ENCODE assay signal across 28 cellular contexts in the genomic region with DNA sequence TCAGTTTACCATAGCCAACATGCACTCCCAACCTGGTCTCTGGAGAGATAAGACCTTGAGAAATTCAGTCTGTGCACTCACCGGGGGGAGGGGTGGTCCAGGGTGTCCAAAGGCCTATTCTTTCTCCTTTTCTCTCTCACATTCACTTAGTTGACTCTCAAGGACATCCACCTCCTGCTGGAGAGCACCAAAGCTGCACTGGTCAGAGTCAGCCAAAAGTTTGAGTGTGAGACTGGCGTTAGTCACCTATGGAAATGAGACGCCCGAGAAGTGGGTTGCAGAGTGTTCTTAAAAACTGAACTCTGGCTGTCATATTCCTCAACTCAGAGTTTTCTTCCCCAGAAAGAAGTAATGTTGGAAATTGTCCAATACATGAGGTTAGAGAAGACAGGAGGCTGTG. TPM values are rescaled to one million over a fixed set of nuclear protein-coding genes. Genes with fewer than 3 reads are reported as not detected.
"Had no signal": no experiment of that assay in that cellular context is flagged by ENCODE, and none has a peak within 500 bp of the region (broad histone marks: within the 10 kb centered on the region; RNA-seq: fewer than 3 reads in every experiment).

No MANE protein-coding gene starts in this region.

- H3K27ac ChIP-seq: brain microvascular endothelial cell, VCaP had no signal

- H3K27me3 Mint-ChIP-seq: activated CD8-positive, alpha-beta T cell treated with anti-CD3 and anti-CD28 coated beads for 36 hours; activated naive CD4-positive, alpha-beta T cell treated with anti-CD3 and anti-CD28 coated beads, Interleukin-2, amount 10 ng/mL, durations not matched to agents 7 days and 5 days; activated naive CD8-positive, alpha-beta T cell treated with anti-CD3 and anti-CD28 coated beads for 36 hours had no signal

- H3K27ac Mint-ChIP-seq: activated CD8-positive, alpha-beta T cell treated with anti-CD3 and anti-CD28 coated beads for 36 hours; activated naive CD4-positive, alpha-beta T cell treated with anti-CD3 and anti-CD28 coated beads, Interleukin-2, amount 10 ng/mL, durations not matched to agents 7 days and 5 days; activated naive CD8-positive, alpha-beta T cell treated with anti-CD3 and anti-CD28 coated beads for 36 hours; activated T-cell treated with anti-CD3 and anti-CD28 coated beads, Interleukin-2, amount 50 U/mL, for 72 hours; activated T-helper 2 cell treated with anti-CD3 and anti-CD28 coated beads, Interferon-gamma antibody, Interleukin-2, Interleukin-4, amounts not matched to agents 10 μg/mL and 5 μg/mL and 100 μg/mL, durations not matched to agents 14 hours and 24 hours and 36 hours; T-cell had no signal

- H3K36me3 Mint-ChIP-seq: activated naive CD4-positive, alpha-beta T cell treated with anti-CD3 and anti-CD28 coated beads, Interleukin-2, amount 10 ng/mL, durations not matched to agents 7 days and 5 days; activated naive CD8-positive, alpha-beta T cell treated with anti-CD3 and anti-CD28 coated beads for 36 hours; T-cell had no signal

- H3K9me3 Mint-ChIP-seq: activated CD8-positive, alpha-beta T cell treated with anti-CD3 and anti-CD28 coated beads for 36 hours; activated naive CD4-positive, alpha-beta T cell treated with anti-CD3 and anti-CD28 coated beads, Interleukin-2, amount 10 ng/mL, durations not matched to agents 7 days and 5 days; activated naive CD8-positive, alpha-beta T cell treated with anti-CD3 and anti-CD28 coated beads for 36 hours; activated T-cell treated with anti-CD3 and anti-CD28 coated beads, Interleukin-2, amount 50 U/mL, for 72 hours; activated T-helper 2 cell treated with anti-CD3 and anti-CD28 coated beads, Interferon-gamma antibody, Interleukin-2, Interleukin-4, amounts not matched to agents 10 μg/mL and 5 μg/mL and 100 μg/mL, durations not matched to agents 14 hours and 24 hours and 36 hours; T-cell had no signal

- ATAC-seq: activated CD8-positive, alpha-beta T cell treated with anti-CD3 and anti-CD28 coated beads for 36 hours; activated T-cell treated with anti-CD3 and anti-CD28 coated beads, Interleukin-2, amount 50 U/mL, for 72 hours; T-cell had no signal

- H3K4me1 Mint-ChIP-seq: activated naive CD4-positive, alpha-beta T cell treated with anti-CD3 and anti-CD28 coated beads, Interleukin-2, amount 10 ng/mL, durations not matched to agents 7 days and 5 days; activated naive CD8-positive, alpha-beta T cell treated with anti-CD3 and anti-CD28 coated beads for 36 hours; T-cell had no signal

- H3K4me3 Mint-ChIP-seq: activated CD8-positive, alpha-beta T cell treated with anti-CD3 and anti-CD28 coated beads for 36 hours; activated naive CD4-positive, alpha-beta T cell treated with anti-CD3 and anti-CD28 coated beads, Interleukin-2, amount 10 ng/mL, durations not matched to agents 7 days and 5 days; activated naive CD8-positive, alpha-beta T cell treated with anti-CD3 and anti-CD28 coated beads for 36 hours; activated T-cell treated with anti-CD3 and anti-CD28 coated beads, Interleukin-2, amount 50 U/mL, for 72 hours; T-cell had no signal

- DNase-seq: activated CD4-positive, alpha-beta T cell treated with anti-CD3 and anti-CD28 coated beads, Interleukin-2, amount 50 U/mL, for 1 hour; activated CD4-positive, CD25-positive, alpha-beta regulatory T cell; activated CD8-positive, alpha-beta memory T cell treated with anti-CD3 and anti-CD28 coated beads, Interleukin-2, amount 50 U/mL, for 4 hours; activated CD8-positive, alpha-beta T cell treated with anti-CD3 and anti-CD28 coated beads for 36 hours; activated gamma-delta T cell treated with Interleukin-2 at 50 U/mL for 16 hours; activated naive CD4-positive, alpha-beta T cell treated with anti-CD3 and anti-CD28 coated beads, Interleukin-2, amount 10 ng/mL, durations not matched to agents 7 days and 5 days; activated naive CD8-positive, alpha-beta T cell treated with anti-CD3 and anti-CD28 coated beads for 36 hours; activated T-cell treated with anti-CD3 and anti-CD28 coated beads, Interleukin-2, amount 50 U/mL, for 72 hours; brain microvascular endothelial cell; cerebellar nuclear complex; MV-4-11; NCI-H1092 treated with DMSO at 0.1 percent for 48 hours; NCI-H1417 treated with DMSO at 0.1 percent for 48 hours; NCI-H1694; NCI-H2029; NCI-H345; NCI-H510A treated with DMSO at 0.1 percent for 48 hours; NCI-H69; SHP77 treated with DMSO at 0.1 percent for 48 hours; T-cell; T-helper 2 cell; T1000 had no signal

- H3K27me3 ChIP-seq: brain microvascular endothelial cell had no signal

RNA-seq across cellular contexts. Expression of a gene that starts 5.0 kb away (rescaled TPM):
- total RNA-seq: MCF 10A had no signal

RNA-seq across cellular contexts. Expression of a gene that starts 11.8 kb away (rescaled TPM):
- total RNA-seq: activated CD8-positive, alpha-beta T cell treated with anti-CD3 and anti-CD28 coated beads for 36 hours; activated naive CD8-positive, alpha-beta T cell treated with anti-CD3 and anti-CD28 coated beads for 36 hours; activated T-cell treated with anti-CD3 and anti-CD28 coated beads, Interleukin-2, amount 50 U/mL, for 72 hours; activated T-helper 2 cell treated with anti-CD3 and anti-CD28 coated beads, Interferon-gamma antibody, Interleukin-2, Interleukin-4, amounts not matched to agents 10 μg/mL and 5 μg/mL and 100 μg/mL, durations not matched to agents 14 hours and 24 hours and 36 hours; cardiac septum; LHCN-M2; MCF 10A had no signal
- polyA plus RNA-seq: adipose tissue had no signal

RNA-seq across cellular contexts. Expression of a gene that starts 26.8 kb away (rescaled TPM):
- total RNA-seq: activated CD8-positive, alpha-beta T cell treated with anti-CD3 and anti-CD28 coated beads for 36 hours; activated naive CD8-positive, alpha-beta T cell treated with anti-CD3 and anti-CD28 coated beads for 36 hours; activated T-cell treated with anti-CD3 and anti-CD28 coated beads, Interleukin-2, amount 50 U/mL, for 72 hours; activated T-helper 2 cell treated with anti-CD3 and anti-CD28 coated beads, Interferon-gamma antibody, Interleukin-2, Interleukin-4, amounts not matched to agents 10 μg/mL and 5 μg/mL and 100 μg/mL, durations not matched to agents 14 hours and 24 hours and 36 hours; cardiac septum; LHCN-M2; MCF 10A had no signal
- polyA plus RNA-seq: adipose tissue had no signal

RNA-seq across cellular contexts. Expression of a gene that starts 33.1 kb away (rescaled TPM):
- total RNA-seq: activated CD8-positive, alpha-beta T cell treated with anti-CD3 and anti-CD28 coated beads for 36 hours; activated naive CD8-positive, alpha-beta T cell treated with anti-CD3 and anti-CD28 coated beads for 36 hours; activated T-cell treated with anti-CD3 and anti-CD28 coated beads, Interleukin-2, amount 50 U/mL, for 72 hours; activated T-helper 2 cell treated with anti-CD3 and anti-CD28 coated beads, Interferon-gamma antibody, Interleukin-2, Interleukin-4, amounts not matched to agents 10 μg/mL and 5 μg/mL and 100 μg/mL, durations not matched to agents 14 hours and 24 hours and 36 hours; cardiac septum; LHCN-M2; MCF 10A; T-cell had no signal
- polyA plus RNA-seq: adipose tissue had no signal

RNA-seq across cellular contexts. Expression of a gene that starts 59.1 kb away (rescaled TPM):
- total RNA-seq: activated CD8-positive, alpha-beta T cell treated with anti-CD3 and anti-CD28 coated beads for 36 hours; activated naive CD8-positive, alpha-beta T cell treated with anti-CD3 and anti-CD28 coated beads for 36 hours; activated T-cell treated with anti-CD3 and anti-CD28 coated beads, Interleukin-2, amount 50 U/mL, for 72 hours; activated T-helper 2 cell treated with anti-CD3 and anti-CD28 coated beads, Interferon-gamma antibody, Interleukin-2, Interleukin-4, amounts not matched to agents 10 μg/mL and 5 μg/mL and 100 μg/mL, durations not matched to agents 14 hours and 24 hours and 36 hours; cardiac septum; LHCN-M2; MCF 10A; T-cell had no signal
- polyA plus RNA-seq: adipose tissue had no signal
